Comparison of ENCODE assay signal across 21 cellular contexts in the genomic region with DNA sequence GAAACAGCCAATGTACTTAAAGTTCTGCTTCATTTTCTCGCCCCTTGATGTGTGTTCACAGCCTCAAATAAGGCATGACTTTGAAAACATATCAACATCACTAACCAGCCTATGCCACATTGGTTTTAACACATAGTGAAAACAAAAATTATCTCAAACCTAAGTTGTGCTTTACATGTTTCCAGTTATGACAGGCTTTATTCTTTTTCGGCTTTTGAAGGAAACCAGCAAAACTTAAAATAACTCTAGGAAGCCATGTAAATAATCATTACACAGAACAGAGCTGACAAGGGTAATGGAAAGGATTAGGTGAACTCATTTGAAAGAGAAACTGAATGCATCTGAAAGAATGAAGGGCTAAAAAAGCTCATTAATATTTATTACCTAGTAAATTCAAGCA. TPM values are rescaled to one million over a fixed set of nuclear protein-coding genes. Genes with fewer than 3 reads are reported as not detected.
DNase-seq lines count a peak whose midpoint lies in the region; ATAC-seq and TF ChIP-seq lines count a peak whose summit lies in the region.
"Had no signal": no experiment of that assay in that cellular context is flagged by ENCODE, and none has a peak within 500 bp of the region (broad histone marks: within the 10 kb centered on the region; RNA-seq: fewer than 3 reads in every experiment).

No MANE protein-coding gene starts in this region.

- TF ChIP-seq CTCF in uterus (IDR thresholded peaks at IDR 0.05) (no peak), CD14-positive monocyte (IDR thresholded peaks at IDR 0.05) (no peak)

- no peak overlapping the region for H3K4me3 Mint-ChIP-seq in CD14-positive monocyte
- H3K4me3 Mint-ChIP-seq: nephron; stimulated activated memory B cell treated with anti-CD40 and anti-IgM and Interleukin-4, amounts not matched to agents 10 μg/mL and 1 μg/mL and 100 μg/mL, for 72 hours had no signal

- peak; percentile 78 for ATAC-seq in GM18520 (IDR thresholded peaks at IDR 0.05; ENCODE audit: unreplicated experiment)
- peak; percentile 60 for ATAC-seq in GM21423 (IDR thresholded peaks at IDR 0.05; ENCODE audit: unreplicated experiment)
- ATAC-seq in HG03025 (IDR thresholded peaks at IDR 0.05; ENCODE audit: low FRiP score, unreplicated experiment) = peak; percentile 82
- ATAC-seq in HG03575 (IDR thresholded peaks at IDR 0.05; ENCODE audit: extremely low read depth, insufficient number of reproducible peaks, low FRiP score, unreplicated experiment) = peak; percentile 62
- ATAC-seq: left ventricle myocardium superior; stimulated activated memory B cell treated with anti-CD40 and anti-IgM and Interleukin-4, amounts not matched to agents 10 μg/mL and 1 μg/mL and 100 μg/mL, for 72 hours had no signal

- intact Hi-C loops in uterus (cut with DNase I; ENCODE audit: low total_unique reads) (no loop called here), CD14-positive monocyte (cut with micrococcal nuclease) (no loop called here)

- no peaks in the 10 kb centered on the region for H3K27me3 ChIP-seq in uterus
- H3K27me3 ChIP-seq: ascending aorta, esophagus squamous epithelium, right atrium auricular region had no signal

- no peaks in the 10 kb centered on the region for H3K27me3 Mint-ChIP-seq in CD14-positive monocyte (ENCODE audit: low read depth in 3 of 3)
- H3K27me3 Mint-ChIP-seq: stimulated activated memory B cell treated with anti-CD40 and anti-IgM and Interleukin-4, amounts not matched to agents 10 μg/mL and 1 μg/mL and 100 μg/mL, for 72 hours had no signal

- H3K27ac Mint-ChIP-seq in CD14-positive monocyte = no peak overlapping the region
- H3K27ac Mint-ChIP-seq: stimulated activated memory B cell treated with anti-CD40 and anti-IgM and Interleukin-4, amounts not matched to agents 10 μg/mL and 1 μg/mL and 100 μg/mL, for 72 hours had no signal

- H3K9me3 Mint-ChIP-seq in CD14-positive monocyte = peaks cover 0 to 2% (median 0%) of the 10 kb centered on the region in 7 donors
- H3K9me3 Mint-ChIP-seq: nephron had no signal

- H3K36me3 Mint-ChIP-seq in CD14-positive monocyte = no peaks in the 10 kb centered on the region
- H3K36me3 Mint-ChIP-seq: stimulated activated memory B cell treated with anti-CD40 and anti-IgM and Interleukin-4, amounts not matched to agents 10 μg/mL and 1 μg/mL and 100 μg/mL, for 72 hours had no signal

- no peak overlapping the region for H3K4me3 ChIP-seq in uterus
- H3K4me3 ChIP-seq: ascending aorta, esophagus squamous epithelium, right atrium auricular region had no signal

- H3K4me1 Mint-ChIP-seq in CD14-positive monocyte = no peaks in the 10 kb centered on the region
- H3K4me1 Mint-ChIP-seq: stimulated activated memory B cell treated with anti-CD40 and anti-IgM and Interleukin-4, amounts not matched to agents 10 μg/mL and 1 μg/mL and 100 μg/mL, for 72 hours had no signal

- H3K4me1 ChIP-seq in uterus = no peaks in the 10 kb centered on the region
- H3K4me1 ChIP-seq: ascending aorta, esophagus squamous epithelium, right atrium auricular region had no signal

- no peaks in the 10 kb centered on the region for H3K9me3 ChIP-seq in uterus
- H3K9me3 ChIP-seq: ascending aorta, esophagus squamous epithelium, right atrium auricular region had no signal

- DNase-seq in uterus = no peak
- no peak for DNase-seq in CD14-positive monocyte (ENCODE audit: low spot score)
- no peak for DNase-seq in T1000 (lab: John Stamatoyannopoulos, UW)
- DNase-seq in activated T-cell treated with anti-CD3 and anti-CD28 coated beads, Interleukin-2, amount 50 U/mL, for 48 hours = no peak
- DNase-seq: cortex of kidney; DMS53; esophagus squamous epithelium; left ventricle myocardium superior; NCI-H187; NCI-H69; stimulated activated CD4-positive, alpha-beta T cell treated with anti-CD3 and anti-CD28 coated beads, Interleukin-4, amount 100 ng/mL, for 24 hours had no signal

- H3K36me3 ChIP-seq in uterus = no peaks in the 10 kb centered on the region
- H3K36me3 ChIP-seq: ascending aorta, esophagus squamous epithelium, right atrium auricular region had no signal

- no peak for TF ChIP-seq POLR2A in uterus (IDR thresholded peaks at IDR 0.05)

- H3K27ac ChIP-seq in uterus = no peak overlapping the region
- H3K27ac ChIP-seq: ascending aorta, esophagus squamous epithelium had no signal

RNA-seq across cellular contexts. Expression of a gene that starts 42.1 kb away (rescaled TPM):
- under 1 TPM in 1 of 4 donors, not detected in 3; 0.41 TPM for total RNA-seq in uterus
- not detected for polyA plus RNA-seq in CD14-positive monocyte
- total RNA-seq: ascending aorta; LHCN-M2; T-helper 1 cell treated with Interleukin-12 subunit alpha and Interleukin-12 subunit beta and Interleukin-4 antibody, amounts not matched to agents 30 ng/mL and 1 ng/mL, for 36 hours had no signal
